Comparison of ENCODE assay signal across 8 cellular contexts in the genomic region with DNA sequence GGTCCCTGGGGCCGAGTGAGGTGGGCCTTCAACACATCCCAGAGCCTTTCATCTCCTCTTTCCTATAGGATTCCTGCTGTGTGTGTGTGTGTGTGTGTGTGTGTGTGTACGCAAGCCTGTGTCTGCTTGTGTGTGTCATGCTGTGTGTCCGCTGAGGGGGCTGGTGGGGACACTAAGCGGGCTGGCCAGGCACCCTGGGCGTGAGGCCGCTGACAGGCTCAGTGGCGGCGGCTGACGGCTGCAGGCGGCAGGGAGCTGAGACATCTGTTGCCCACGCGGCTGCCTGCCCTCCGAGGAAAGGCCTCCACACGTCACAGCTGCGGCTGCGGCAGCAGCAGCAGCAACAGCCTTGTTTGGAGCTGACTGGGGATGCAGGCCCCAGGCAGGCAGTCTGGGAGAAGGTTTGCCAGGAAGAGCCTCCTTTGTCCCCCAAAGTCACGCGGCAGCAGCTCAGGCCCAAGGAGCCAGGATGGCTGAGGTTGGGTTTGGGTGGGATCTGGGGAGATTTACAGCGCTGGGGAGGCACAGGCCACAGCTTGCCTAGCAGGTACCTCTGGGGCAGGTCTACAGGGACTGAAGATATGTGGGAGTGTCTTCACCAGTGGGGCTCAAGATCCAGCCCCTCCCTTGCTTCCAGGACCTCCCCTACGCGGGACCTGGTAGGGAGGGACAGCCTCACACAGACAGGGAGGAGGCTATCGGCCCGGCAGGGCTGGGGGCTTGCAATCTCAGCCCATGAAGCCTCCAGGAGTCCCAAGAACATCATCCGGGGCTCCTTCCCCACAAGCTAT. TPM values are rescaled to one million over a fixed set of nuclear protein-coding genes. Genes with fewer than 3 reads are reported as not detected.
DNase-seq lines count a peak whose midpoint lies in the region; ATAC-seq and TF ChIP-seq lines count a peak whose summit lies in the region.

No MANE protein-coding gene starts in this region.

- H3K4me3 ChIP-seq in spleen: no peak overlapping the region

- intact Hi-C loops in spleen (cut with DNase I; ENCODE audit: low total_unique reads): no loop called here

- H3K36me3 ChIP-seq in spleen: no peaks in the 10 kb centered on the region

- H3K4me1 ChIP-seq in spleen: peaks cover 0 to 29% (median 15%) of the 10 kb centered on the region in 6 donors

- DNase-seq in HCEC 1CT (peak; percentile 93), astrocyte of the hippocampus (ENCODE audit: low read depth, low spot score) (peak; percentile 91), iris pigment epithelial cell (ENCODE audit: low read depth) (peak; percentile 96), spleen (peak; percentile 73), KBM-7 (no peak), NCI-H2107 treated with DMSO at 0.1 percent for 48 hours (lab: John Stamatoyannopoulos, UW; ENCODE audit: unreplicated experiment) (no peak)

- TF ChIP-seq POLR2A in spleen (IDR thresholded peaks at IDR 0.05): no peak

- ATAC-seq in GM19467 (IDR thresholded peaks at IDR 0.05; ENCODE audit: unreplicated experiment) (no peak), HG03025 (IDR thresholded peaks at IDR 0.05; ENCODE audit: low FRiP score, unreplicated experiment) (no peak)

- H3K27ac ChIP-seq in spleen: peak overlapping the region in 5 of 8 donors; percentile 43 to 77 (median 75)

- H3K27me3 ChIP-seq in spleen (replicated peaks in 1 of 7): peaks cover 0 to 26% (median 14%) of the 10 kb centered on the region in 7 donors

- 82 to 88% (median 85%) methylated on average over 15 to 24 of the region's 24 CpGs for WGBS in spleen, 5 donors

- no peaks in the 10 kb centered on the region for H3K9me3 ChIP-seq in spleen

- TF ChIP-seq CTCF in spleen (IDR thresholded peaks at IDR 0.05 in 8 of 11, conservative IDR thresholded peaks at IDR 0.05 in 3 of 11): no peak

- in situ Hi-C loops in KBM-7 (cut with MboI; ENCODE audit: low pct_unique_long_range_greater_than_20kb, low sequenced_read_pairs): no loop called here

RNA-seq across cellular contexts. Expression of a gene that starts 1.8 kb away (rescaled TPM):
- total RNA-seq in spleen: 10 to 100 TPM in 1 of 7 donors, 1 to 10 TPM in 6; 3.5 to 17.4 (median 9.0) TPM
- 10 to 100 TPM in 1 of 3 donors, 1 to 10 TPM in 2; 7.5 to 16.9 (median 9.0) TPM for polyA plus RNA-seq in spleen

RNA-seq across cellular contexts. Expression of a gene that starts 31.6 kb away (rescaled TPM):
- total RNA-seq in spleen: 10 to 100 TPM in 6 of 7 donors, 1 to 10 TPM in 1; 8.2 to 38.1 (median 15.6) TPM
- polyA plus RNA-seq in spleen: 1 to 10 TPM; 2.7 to 4.8 (median 4.1) TPM

RNA-seq across cellular contexts. Expression of a gene that starts 34.9 kb away (rescaled TPM):
- 10 to 100 TPM in 4 of 7 donors, 1 to 10 TPM in 3; 6.3 to 25.1 (median 11.5) TPM for total RNA-seq in spleen
- polyA plus RNA-seq in spleen: 1 to 10 TPM in 2 of 3 donors, under 1 TPM in 1; 0.47 to 2.3 (median 1.7) TPM

Comparison
In these comparisons a context has a peak if more than half of its experiments do, and no peak if none do; other contexts are left out.
1. DNase-seq: peak in HCEC 1CT (single experiment), astrocyte of the hippocampus (single experiment), iris pigment epithelial cell (single experiment) and spleen (single experiment); none in KBM-7 (single experiment) and NCI-H2107 treated with DMSO at 0.1 percent for 48 hours (single experiment).